11 cellular contexts compared by ENCODE assay signal in the genomic region with DNA sequence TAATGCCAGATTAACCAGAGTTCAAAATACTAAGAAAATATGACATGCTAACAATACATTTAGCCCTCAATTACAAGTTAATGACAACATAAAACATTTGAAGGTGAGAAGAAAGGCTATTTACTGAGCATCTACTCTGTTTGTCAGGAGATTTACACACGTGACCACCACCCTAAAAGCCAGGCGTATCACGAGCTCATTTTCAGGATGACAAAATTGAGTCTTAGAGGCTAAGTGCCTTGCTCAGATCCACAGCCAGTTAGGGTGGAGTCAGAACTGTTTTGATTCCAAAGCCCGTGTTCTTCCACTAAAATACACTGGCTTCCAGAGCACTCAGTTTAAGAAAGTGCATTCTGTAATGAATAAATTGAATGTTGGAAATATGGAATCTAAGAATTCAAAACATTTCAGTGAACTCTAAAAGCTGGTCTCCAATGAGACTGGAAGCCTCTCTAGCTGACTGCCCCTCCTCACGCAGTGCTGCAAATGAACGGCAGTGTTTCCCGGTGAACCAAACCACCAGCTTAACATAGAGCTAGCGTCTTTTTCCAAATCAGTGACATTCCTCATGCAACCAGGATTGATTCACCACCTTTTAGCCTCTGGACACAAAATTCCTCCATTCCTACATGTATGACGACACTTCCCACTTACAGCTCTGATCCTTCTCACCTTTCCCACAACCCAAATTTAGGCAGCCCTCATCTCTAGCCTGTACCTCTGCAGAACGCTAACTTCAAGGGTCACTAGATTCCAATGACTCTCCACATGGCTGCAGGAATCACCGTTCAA. TPM values are rescaled to one million over a fixed set of nuclear protein-coding genes. Genes with fewer than 3 reads are reported as not detected.
DNase-seq lines count a peak whose midpoint lies in the region; ATAC-seq, FAIRE-seq and TF ChIP-seq lines count a peak whose summit lies in the region.
"Had no signal": no experiment of that assay in that cellular context is flagged by ENCODE, and none has a peak within 500 bp of the region (broad histone marks: within the 10 kb centered on the region; RNA-seq: fewer than 3 reads in every experiment).

No MANE protein-coding gene starts in this region.

- no peak for TF ChIP-seq POLR2A in spleen (IDR thresholded peaks at IDR 0.05)

- TF ChIP-seq CTCF in spleen (IDR thresholded peaks at IDR 0.05 in 8 of 11, conservative IDR thresholded peaks at IDR 0.05 in 3 of 11): no peak

- intact Hi-C loops in left cardiac atrium (cut with DNase I) (no loop called here), spleen (cut with DNase I; ENCODE audit: low total_unique reads) (no loop called here)

- H3K4me1 Mint-ChIP-seq in natural killer cell treated with Interleukin-12 subunit alpha and Interleukin-12 subunit beta and Interleukin-15 and Interleukin-18, amount 100 ng/mL, for 72 hours (ENCODE audit: low read depth in 2 of 2): peaks cover 47 to 53% of the 10 kb centered on the region in 2 donors

- H3K9me3 ChIP-seq in spleen: no peaks in the 10 kb centered on the region

- H3K4me1 ChIP-seq in spleen: peaks cover 19 to 100% (median 85%) of the 10 kb centered on the region in 6 donors

- peak; percentile 48 for DNase-seq in H4 (ENCODE audit: low spot score)
- peak; percentile 81 for DNase-seq in astrocyte of the hippocampus (ENCODE audit: low read depth, low spot score)
- no peak for DNase-seq in left cardiac atrium
- DNase-seq in spleen: no peak
- no peak for DNase-seq in NOMO-1 treated with DMSO at 0.1 percent for 48 hours (lab: John Stamatoyannopoulos, UW; ENCODE audit: unreplicated experiment)
- DNase-seq in natural killer cell treated with Interleukin-12 subunit alpha and Interleukin-12 subunit beta and Interleukin-15 and Interleukin-18, amount 100 ng/mL, for 72 hours (ENCODE audit: low spot score): no peak
- DNase-seq in urothelium cell line (ENCODE audit: low spot score): no peak
- DNase-seq in D341Med (ENCODE audit: low spot score): no peak
- DNase-seq: activated naive CD4-positive, alpha-beta T cell; NCI-H1436 had no signal

- H3K9me3 Mint-ChIP-seq in natural killer cell treated with Interleukin-12 subunit alpha and Interleukin-12 subunit beta and Interleukin-15 and Interleukin-18, amount 100 ng/mL, for 72 hours: no peaks in the 10 kb centered on the region
- H3K9me3 Mint-ChIP-seq: T-helper 1 cell treated with Interleukin-12 subunit alpha and Interleukin-12 subunit beta and Interleukin-4 antibody, amounts not matched to agents 30 μg/mL and 1 μg/mL, for 36 hours had no signal

- H3K36me3 Mint-ChIP-seq in natural killer cell treated with Interleukin-12 subunit alpha and Interleukin-12 subunit beta and Interleukin-15 and Interleukin-18, amount 100 ng/mL, for 72 hours: no peaks in the 10 kb centered on the region

- peak; percentile 31 to 38 for ATAC-seq in left cardiac atrium
- ATAC-seq in natural killer cell treated with Interleukin-12 subunit alpha and Interleukin-12 subunit beta and Interleukin-15 and Interleukin-18, amount 100 ng/mL, for 72 hours: no peak

- no peaks in the 10 kb centered on the region for H3K27me3 ChIP-seq in spleen (replicated peaks in 1 of 7)

- H3K36me3 ChIP-seq in spleen: peaks cover 0 to 32% (median 2%) of the 10 kb centered on the region in 6 donors

- 75 to 90% (median 78%) methylated on average over 11 of the region's 11 CpGs for WGBS in spleen, 5 donors

- no peak overlapping the region for H3K4me3 ChIP-seq in spleen

- no peak overlapping the region for H3K4me3 Mint-ChIP-seq in natural killer cell treated with Interleukin-12 subunit alpha and Interleukin-12 subunit beta and Interleukin-15 and Interleukin-18, amount 100 ng/mL, for 72 hours
- H3K4me3 Mint-ChIP-seq: T-helper 1 cell treated with Interleukin-12 subunit alpha and Interleukin-12 subunit beta and Interleukin-4 antibody, amounts not matched to agents 30 μg/mL and 1 μg/mL, for 36 hours had no signal

- peak overlapping the region in 5 of 8 donors; percentile 36 to 85 (median 68) for H3K27ac ChIP-seq in spleen

- no peaks in the 10 kb centered on the region for H3K27me3 Mint-ChIP-seq in natural killer cell treated with Interleukin-12 subunit alpha and Interleukin-12 subunit beta and Interleukin-15 and Interleukin-18, amount 100 ng/mL, for 72 hours

- FAIRE-seq in urothelium cell line (lab: Jason Lieb, UNC): no peak

- H3K27ac Mint-ChIP-seq in natural killer cell treated with Interleukin-12 subunit alpha and Interleukin-12 subunit beta and Interleukin-15 and Interleukin-18, amount 100 ng/mL, for 72 hours: no peak overlapping the region
- H3K27ac Mint-ChIP-seq: T-helper 1 cell treated with Interleukin-12 subunit alpha and Interleukin-12 subunit beta and Interleukin-4 antibody, amounts not matched to agents 30 μg/mL and 1 μg/mL, for 36 hours had no signal

RNA-seq across cellular contexts. Expression of gene ZDHHC7, which starts 5.9 kb away (rescaled TPM):
- 55.0 and 77.6 TPM in 2 replicates for total RNA-seq in H4 (2014; rRNA removed; shearing (Covaris generic))
- total RNA-seq in left cardiac atrium (10 to 100 TPM; 33.2 to 35.2 TPM), spleen (10 to 100 TPM; 39.3 to 87.1 (median 52.3) TPM)
- polyA plus RNA-seq in spleen: 10 to 100 TPM; 10.3 to 21.5 (median 16.0) TPM
- 10 to 100 TPM; 28.5 to 43.9 TPM for total RNA-seq in natural killer cell treated with Interleukin-12 subunit alpha and Interleukin-12 subunit beta and Interleukin-15 and Interleukin-18, amount 100 ng/mL, for 72 hours

RNA-seq across cellular contexts. Expression of gene KIAA0513, which starts 22.1 kb away (rescaled TPM):
- total RNA-seq in H4 (2014; rRNA removed; shearing (Covaris generic)): 2.5 and 2.9 TPM in 2 replicates
- 10 to 100 TPM in 1 of 2 donors, 1 to 10 TPM in 1; 9.2 to 10.4 TPM for total RNA-seq in left cardiac atrium
- total RNA-seq in spleen: 10 to 100 TPM; 21.4 to 30.0 (median 23.3) TPM
- 1 to 10 TPM; 1.7 to 6.0 (median 2.0) TPM for polyA plus RNA-seq in spleen
- 1 to 10 TPM; 3.3 to 3.6 TPM for total RNA-seq in natural killer cell treated with Interleukin-12 subunit alpha and Interleukin-12 subunit beta and Interleukin-15 and Interleukin-18, amount 100 ng/mL, for 72 hours

Comparison
In these comparisons a context has a peak if more than half of its experiments do, and no peak if none do; other contexts are left out.
1. DNase-seq: peak in H4 (single experiment) and astrocyte of the hippocampus (single experiment); none in left cardiac atrium (single experiment), spleen (single experiment), NOMO-1 treated with DMSO at 0.1 percent for 48 hours (single experiment), natural killer cell treated with Interleukin-12 subunit alpha and Interleukin-12 subunit beta and Interleukin-15 and Interleukin-18, amount 100 ng/mL, for 72 hours (single experiment), urothelium cell line (single experiment) and D341Med (single experiment).
2. ATAC-seq: peak in left cardiac atrium (2 of 2); none in natural killer cell treated with Interleukin-12 subunit alpha and Interleukin-12 subunit beta and Interleukin-15 and Interleukin-18, amount 100 ng/mL, for 72 hours (0 of 2).